In genomic region chr12:93019240-93019910, GRCh38 we compare ENCODE assay signal across 19 cellular contexts.
"Had no signal": no experiment of that assay in that cellular context is flagged by ENCODE, and none has a peak within 500 bp of the region (broad histone marks: within the 10 kb centered on the region; RNA-seq: fewer than 3 reads in every experiment).

No MANE protein-coding gene starts in this region.

- H3K4me3 ChIP-seq: breast epithelium, upper lobe of right lung had no signal

- DNase-seq: activated CD4-positive, alpha-beta memory T cell treated with anti-CD3 and anti-CD28 coated beads, Interleukin-2, amount 10 ng/mL, durations not matched to agents 7 days and 5 days; activated gamma-delta T cell; activated T-cell treated with anti-CD3 and anti-CD28 coated beads, Interleukin-2, amount 50 U/mL, for 48 hours; anterior cingulate cortex; foreskin keratinocyte; head of caudate nucleus; left ventricle myocardium superior; naive B cell; stimulated activated CD4-positive, alpha-beta T cell treated with anti-CD3 and anti-CD28 coated beads, Interleukin-12 subunit alpha, Interleukin-12 subunit beta, amount 100 ng/mL, for 4 hours; stimulated activated naive CD4-positive, alpha-beta T cell; T-helper 9 cell; upper lobe of right lung had no signal

- H3K36me3 Mint-ChIP-seq: activated naive CD8-positive, alpha-beta T cell had no signal

- H3K4me1 ChIP-seq: breast epithelium, upper lobe of right lung had no signal

- FAIRE-seq: endometrium, islet of Langerhans had no signal

- H3K9me3 ChIP-seq: breast epithelium, neutrophil, upper lobe of right lung had no signal

- H3K27ac Mint-ChIP-seq: activated CD4-positive, alpha-beta memory T cell treated with anti-CD3 and anti-CD28 coated beads, Interleukin-2, amount 10 ng/mL, durations not matched to agents 7 days and 5 days; activated naive CD8-positive, alpha-beta T cell had no signal

- H3K27ac ChIP-seq: foreskin keratinocyte, neutrophil, upper lobe of right lung had no signal

- H3K27me3 Mint-ChIP-seq: activated CD4-positive, alpha-beta memory T cell treated with anti-CD3 and anti-CD28 coated beads, Interleukin-2, amount 10 ng/mL, durations not matched to agents 7 days and 5 days; activated naive CD8-positive, alpha-beta T cell; naive B cell; progenitor cell of endocrine pancreas had no signal

- ATAC-seq: left ventricle myocardium superior, sciatic nerve had no signal

- H3K36me3 ChIP-seq: breast epithelium, neutrophil, upper lobe of right lung had no signal

- H3K9me3 Mint-ChIP-seq: activated CD4-positive, alpha-beta memory T cell treated with anti-CD3 and anti-CD28 coated beads, Interleukin-2, amount 10 ng/mL, durations not matched to agents 7 days and 5 days; naive B cell had no signal

- H3K27me3 ChIP-seq: breast epithelium, foreskin keratinocyte, neutrophil, upper lobe of right lung had no signal

- H3K4me3 Mint-ChIP-seq: activated CD4-positive, alpha-beta memory T cell treated with anti-CD3 and anti-CD28 coated beads, Interleukin-2, amount 10 ng/mL, durations not matched to agents 7 days and 5 days; activated naive CD8-positive, alpha-beta T cell; naive B cell had no signal

- H3K4me1 Mint-ChIP-seq: activated CD4-positive, alpha-beta memory T cell treated with anti-CD3 and anti-CD28 coated beads, Interleukin-2, amount 10 ng/mL, durations not matched to agents 7 days and 5 days; naive B cell had no signal
